In genomic region chr11:46916251-46916650, GRCh38 we compare ENCODE assay signal across 8 cellular contexts. TPM values are rescaled to one million over a fixed set of nuclear protein-coding genes. Genes with fewer than 3 reads are reported as not detected.
DNase-seq lines count a peak whose midpoint lies in the region; ATAC-seq and TF ChIP-seq lines count a peak whose summit lies in the region.

No MANE protein-coding gene starts in this region.

- H3K27ac ChIP-seq in right atrium auricular region (peak overlapping the region; percentile 88 to 90), sigmoid colon (peak overlapping the region; percentile 67 to 84 (median 69))

- no TSS peak for BruUV-seq in Caco-2 (replicated peaks; lab: Mats Ljungman, UMichigan)

- no peaks in the 10 kb centered on the region for H3K27me3 Mint-ChIP-seq in Caco-2 (ENCODE audit: insufficient read depth, unreplicated experiment)
- peaks cover 58% of the 10 kb centered on the region for H3K27me3 Mint-ChIP-seq in activated T-helper 17 cell treated with anti-CD3 and anti-CD28 coated beads, Interleukin-2, amount 50 U/mL, for 72 hours

- no peak for ATAC-seq in activated T-helper 17 cell treated with anti-CD3 and anti-CD28 coated beads, Interleukin-2, amount 50 U/mL, for 72 hours (replicated peaks)

- TF ChIP-seq EP300 in sigmoid colon (IDR thresholded peaks at IDR 0.05): no peak

- H3K27ac Mint-ChIP-seq in Caco-2 (ENCODE audit: unreplicated experiment): peak overlapping the region; percentile 65
- H3K27ac Mint-ChIP-seq in activated T-helper 17 cell treated with anti-CD3 and anti-CD28 coated beads, Interleukin-2, amount 50 U/mL, for 72 hours: no peak overlapping the region

- CTCF ChIA-PET in Caco-2 (lab: Charles Lee): interaction anchor here (0.6 to 2.9 kb wide), 12 partner anchors 10 to 246 kb away, joined by 3 to 19 read pairs (median 4); partner anchors contain the start of gene CSTPP1

- no peaks in the 10 kb centered on the region for H3K9me3 Mint-ChIP-seq in Caco-2 (ENCODE audit: unreplicated experiment)
- no peaks in the 10 kb centered on the region for H3K9me3 Mint-ChIP-seq in activated T-helper 17 cell treated with anti-CD3 and anti-CD28 coated beads, Interleukin-2, amount 50 U/mL, for 72 hours

- H3K36me3 ChIP-seq in Caco-2 (ENCODE audit: control insufficient read depth, insufficient read depth, low read length) (no peaks in the 10 kb centered on the region), right atrium auricular region (no peaks in the 10 kb centered on the region), sigmoid colon (no peaks in the 10 kb centered on the region)

- POLR2A ChIA-PET in Caco-2 (lab: Charles Lee): interaction anchor here (0.6 kb wide), 1 partner anchor 895 kb away, joined by 3 read pairs; no protein-coding TSS in a partner anchor

- TF ChIP-seq POLR2A in sigmoid colon (IDR thresholded peaks at IDR 0.05): no peak

- H3K4me3 ChIP-seq in Caco-2 (ENCODE audit: low read depth, low read length) (peak overlapping the region; percentile 74), right atrium auricular region (peak overlapping the region; percentile 59 to 74), sigmoid colon (peak overlapping the region; percentile 47 to 76 (median 60))

- H3K4me1 Mint-ChIP-seq in Caco-2 (ENCODE audit: low read depth, unreplicated experiment): peaks cover 20% of the 10 kb centered on the region
- peaks cover 18% of the 10 kb centered on the region for H3K4me1 Mint-ChIP-seq in activated T-helper 17 cell treated with anti-CD3 and anti-CD28 coated beads, Interleukin-2, amount 50 U/mL, for 72 hours

- H3K27me3 ChIP-seq in Caco-2 (replicated peaks; ENCODE audit: control insufficient read depth, insufficient read depth, low read length) (no peaks in the 10 kb centered on the region), right atrium auricular region (no peaks in the 10 kb centered on the region), sigmoid colon (no peaks in the 10 kb centered on the region)

- H3K4me3 Mint-ChIP-seq in Caco-2 (ENCODE audit: unreplicated experiment): peak overlapping the region; percentile 88
- peak overlapping the region; percentile 77 for H3K4me3 Mint-ChIP-seq in activated T-helper 17 cell treated with anti-CD3 and anti-CD28 coated beads, Interleukin-2, amount 50 U/mL, for 72 hours

- peaks cover 11% of the 10 kb centered on the region; the same call in 1 of the 2 replicates for H3K4me1 ChIP-seq in Caco-2
- H3K4me1 ChIP-seq in right atrium auricular region: peaks cover 0 to 77% of the 10 kb centered on the region in 2 donors
- H3K4me1 ChIP-seq in sigmoid colon: peaks cover 0 to 73% (median 54%) of the 10 kb centered on the region in 4 donors

- no peaks in the 10 kb centered on the region for H3K9me3 ChIP-seq in Caco-2
- no peaks in the 10 kb centered on the region for H3K9me3 ChIP-seq in right atrium auricular region
- no peaks in the 10 kb centered on the region for H3K9me3 ChIP-seq in sigmoid colon

- TF ChIP-seq CTCF in Caco-2 (IDR thresholded peaks at IDR 0.05; ENCODE audit: insufficient read depth in 1 of 2, low read depth in 1 of 2, low read length in 1 of 2, severe bottlenecking in 1 of 2, unreplicated experiment in 1 of 2) (no peak), right atrium auricular region (IDR thresholded peaks at IDR 0.05) (no peak), sigmoid colon (IDR thresholded peaks at IDR 0.05) (no peak)

- no peak for DNase-seq in Caco-2
- no peak for DNase-seq in right atrium auricular region (ENCODE audit: low spot score)
- DNase-seq in sigmoid colon: no peak
- no peak for DNase-seq in anterior cingulate cortex (lab: John Stamatoyannopoulos, UW)
- no peak for DNase-seq in activated CD4-positive, CD25-positive, alpha-beta regulatory T cell treated with anti-CD3 and anti-CD28 coated beads, Interleukin-2, amount 50 U/mL, for 72 hours
- DNase-seq in iPS-NIHi11 (ENCODE audit: low spot score): no peak
- DNase-seq in NCI-H1694 treated with DMSO at 0.1 percent for 48 hours (lab: John Stamatoyannopoulos, UW): no peak

- peaks cover 15% of the 10 kb centered on the region for H3K36me3 Mint-ChIP-seq in Caco-2 (ENCODE audit: insufficient read depth, unreplicated experiment)
- peaks cover 7% of the 10 kb centered on the region for H3K36me3 Mint-ChIP-seq in activated T-helper 17 cell treated with anti-CD3 and anti-CD28 coated beads, Interleukin-2, amount 50 U/mL, for 72 hours (ENCODE audit: low read depth)

- intact Hi-C loops in Caco-2 (cut with micrococcal nuclease; ENCODE audit: unreplicated experiment) (loop anchor here (1.0 kb wide), 1 partner anchor 237 kb away; no protein-coding TSS in a partner anchor), sigmoid colon (cut with DNase I) (loop anchor here (5.0 kb wide), 1 partner anchor 86 kb away; no protein-coding TSS in a partner anchor)

- WGBS in sigmoid colon, 2 donors: 24 to 38% methylated on average over 7 of the region's 7 CpGs

RNA-seq across cellular contexts. Expression of gene LRP4, which starts 2.1 kb away (rescaled TPM):
- total RNA-seq in Caco-2 (2022): 9.3 and 11.1 TPM in 2 replicates
- total RNA-seq in activated T-helper 17 cell treated with anti-CD3 and anti-CD28 coated beads, Interleukin-2, amount 50 U/mL, for 72 hours: under 1 TPM; 0.08 to 0.11 TPM
- 10 to 100 TPM; 22.5 to 29.6 TPM for total RNA-seq in right atrium auricular region
- total RNA-seq in sigmoid colon: 10 to 100 TPM in 1 of 4 donors, 1 to 10 TPM in 3; 2.1 to 14.4 (median 6.0) TPM
- polyA plus RNA-seq in sigmoid colon: 10 to 100 TPM in 1 of 3 donors, 1 to 10 TPM in 2; 2.4 to 17.6 (median 2.8) TPM

RNA-seq across cellular contexts. Expression of gene CSTPP1, which starts 20.3 kb away (rescaled TPM):
- total RNA-seq in Caco-2 (2022): 19.8 and 22.9 TPM in 2 replicates
- 10 to 100 TPM; 15.2 to 19.4 TPM for total RNA-seq in activated T-helper 17 cell treated with anti-CD3 and anti-CD28 coated beads, Interleukin-2, amount 50 U/mL, for 72 hours
- 10 to 100 TPM in 1 of 2 donors, 1 to 10 TPM in 1; 8.1 to 14.0 TPM for total RNA-seq in right atrium auricular region
- total RNA-seq in sigmoid colon: 10 to 100 TPM; 16.8 to 29.4 (median 20.9) TPM
- 10 to 100 TPM; 12.9 to 26.8 (median 24.6) TPM for polyA plus RNA-seq in sigmoid colon
